23 cellular contexts compared by ENCODE assay signal in the genomic region with DNA sequence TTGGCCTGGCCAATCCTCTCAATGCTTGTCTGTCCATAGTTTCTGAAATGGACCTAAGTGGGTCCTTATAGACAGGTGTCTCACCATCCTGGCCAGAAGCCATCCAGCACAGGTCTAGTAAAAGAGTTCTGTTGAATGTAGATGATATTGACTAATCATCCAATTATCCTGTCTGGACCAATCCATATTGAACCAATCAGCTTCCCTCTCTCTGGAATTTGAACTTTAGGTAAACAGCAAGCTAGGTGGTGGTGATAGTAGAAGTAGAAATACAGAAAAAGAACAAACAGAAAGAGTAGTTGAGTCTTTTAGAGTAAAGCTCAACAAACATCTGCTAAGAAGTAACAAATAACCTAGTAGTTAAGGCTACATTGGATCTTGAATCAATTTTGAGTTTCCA. TPM values are rescaled to one million over a fixed set of nuclear protein-coding genes. Genes with fewer than 3 reads are reported as not detected.
"Had no signal": no experiment of that assay in that cellular context is flagged by ENCODE, and none has a peak within 500 bp of the region (broad histone marks: within the 10 kb centered on the region; RNA-seq: fewer than 3 reads in every experiment).

No MANE protein-coding gene starts in this region.

- H3K9me3 Mint-ChIP-seq: activated naive CD4-positive, alpha-beta T cell treated with anti-CD3 and anti-CD28 coated beads, Interleukin-2, amount 50 U/mL, for 24 hours; memory B cell; nephron progenitor cell; stimulated activated memory B cell treated with anti-CD40 and anti-IgM and Interleukin-4, amounts not matched to agents 10 μg/mL and 1 μg/mL and 100 μg/mL, for 72 hours had no signal

- H3K9ac ChIP-seq: parathyroid adenoma had no signal

- H3K27me3 ChIP-seq: brain microvascular endothelial cell, stomach, suprapubic skin, tibial nerve, vagina had no signal

- DNase-seq: activated CD4-positive, alpha-beta T cell treated with anti-CD3 and anti-CD28 coated beads, Interleukin-2, amount 10 ng/mL, durations not matched to agents 24 days and 14 days; activated CD8-positive, alpha-beta T cell treated with anti-CD3 and anti-CD28 coated beads, Interleukin-2, amount 10 ng/mL, durations not matched to agents 7 days and 5 days; activated gamma-delta T cell treated with Interleukin-2 at 50 U/mL for 16 hours; activated T-cell treated with anti-CD3 and anti-CD28 coated beads, Interleukin-2, amount 50 U/mL, for 1 hour; anterior cingulate cortex; brain microvascular endothelial cell; caudate nucleus; effector memory CD4-positive, alpha-beta T cell; foreskin melanocyte; hippocampal formation; nephron progenitor cell; right cardiac atrium; stimulated activated CD4-positive, alpha-beta T cell treated with anti-CD3 and anti-CD28 coated beads, Interleukin-2, amount 100 ng/mL, for 24 hours; stomach; T-helper 2 cell had no signal

- H3K79me2 ChIP-seq: parathyroid adenoma had no signal

- H3K4me3 ChIP-seq: stomach, suprapubic skin, tibial nerve, vagina had no signal

- H2AFZ ChIP-seq: parathyroid adenoma had no signal

- H3K4me1 Mint-ChIP-seq: activated CD4-positive, alpha-beta T cell treated with anti-CD3 and anti-CD28 coated beads, Interleukin-2, amount 10 ng/mL, durations not matched to agents 24 days and 14 days; stimulated activated memory B cell treated with anti-CD40 and anti-IgM and Interleukin-4, amounts not matched to agents 10 μg/mL and 1 μg/mL and 100 μg/mL, for 72 hours had no signal

- H3K9me3 ChIP-seq: stomach, suprapubic skin, tibial nerve, vagina had no signal

- H3K4me1 ChIP-seq: parathyroid adenoma, vagina had no signal

- H3K36me3 ChIP-seq: brain microvascular endothelial cell, stomach, suprapubic skin, tibial nerve, vagina had no signal

- H3K27ac Mint-ChIP-seq: activated CD4-positive, alpha-beta T cell treated with anti-CD3 and anti-CD28 coated beads, Interleukin-2, amount 10 ng/mL, durations not matched to agents 24 days and 14 days; activated CD8-positive, alpha-beta T cell treated with anti-CD3 and anti-CD28 coated beads, Interleukin-2, amount 10 ng/mL, durations not matched to agents 7 days and 5 days; activated naive CD4-positive, alpha-beta T cell treated with anti-CD3 and anti-CD28 coated beads, Interleukin-2, amount 50 U/mL, for 24 hours; memory B cell; nephron progenitor cell; stimulated activated memory B cell treated with anti-CD40 and anti-IgM and Interleukin-4, amounts not matched to agents 10 μg/mL and 1 μg/mL and 100 μg/mL, for 72 hours had no signal

- H3K4me3 Mint-ChIP-seq: activated CD4-positive, alpha-beta T cell treated with anti-CD3 and anti-CD28 coated beads, Interleukin-2, amount 10 ng/mL, durations not matched to agents 24 days and 14 days; activated CD8-positive, alpha-beta T cell treated with anti-CD3 and anti-CD28 coated beads, Interleukin-2, amount 10 ng/mL, durations not matched to agents 7 days and 5 days; activated naive CD4-positive, alpha-beta T cell treated with anti-CD3 and anti-CD28 coated beads, Interleukin-2, amount 50 U/mL, for 24 hours; memory B cell; nephron progenitor cell; stimulated activated memory B cell treated with anti-CD40 and anti-IgM and Interleukin-4, amounts not matched to agents 10 μg/mL and 1 μg/mL and 100 μg/mL, for 72 hours had no signal

- H3K36me3 Mint-ChIP-seq: activated naive CD4-positive, alpha-beta T cell treated with anti-CD3 and anti-CD28 coated beads, Interleukin-2, amount 50 U/mL, for 24 hours; stimulated activated memory B cell treated with anti-CD40 and anti-IgM and Interleukin-4, amounts not matched to agents 10 μg/mL and 1 μg/mL and 100 μg/mL, for 72 hours had no signal

- H3K27ac ChIP-seq: brain microvascular endothelial cell, parathyroid adenoma, stomach, suprapubic skin, tibial nerve, vagina had no signal

- FAIRE-seq: endothelial cell of umbilical vein had no signal

RNA-seq across cellular contexts. Expression of gene SRSF12, which starts 46.8 kb away (rescaled TPM):
- total RNA-seq: activated CD8-positive, alpha-beta T cell treated with anti-CD3 and anti-CD28 coated beads, Interleukin-2, amount 10 ng/mL, durations not matched to agents 7 days and 5 days had no signal
